In genomic region chr16:11386054-11386680, GRCh38 we compare ENCODE assay signal across 23 cellular contexts. TPM values are rescaled to one million over a fixed set of nuclear protein-coding genes. Genes with fewer than 3 reads are reported as not detected.
A peak's percentile ranks its signal among the peaks of the same experiment; 100 is the strongest.
DNase-seq lines count a peak whose midpoint lies in the region; ATAC-seq and TF ChIP-seq lines count a peak whose summit lies in the region.
"Had no signal": no experiment of that assay in that cellular context is flagged by ENCODE, and none has a peak within 500 bp of the region (broad histone marks: within the 10 kb centered on the region; RNA-seq: fewer than 3 reads in every experiment).

No MANE protein-coding gene starts in this region.

- intact Hi-C loops in gastrocnemius medialis (cut with DNase I; ENCODE audit: low total_unique reads) (no loop called here), left lung (cut with DNase I) (no loop called here)

- H3K36me3 Mint-ChIP-seq in nephron progenitor cell (ENCODE audit: low read depth): peaks cover 11% of the 10 kb centered on the region
- H3K36me3 Mint-ChIP-seq: activated CD8-positive, alpha-beta memory T cell treated with anti-CD3 and anti-CD28 coated beads, Interleukin-2, amount 10 ng/mL, durations not matched to agents 7 days and 5 days had no signal

- H3K27me3 ChIP-seq in gastrocnemius medialis (no peaks in the 10 kb centered on the region), left lung (peaks cover 0 to 5% of the 10 kb centered on the region in 2 donors)
- H3K27me3 ChIP-seq: ovary, testis, uterus had no signal

- H3K9me3 ChIP-seq in gastrocnemius medialis: no peaks in the 10 kb centered on the region
- no peaks in the 10 kb centered on the region for H3K9me3 ChIP-seq in left lung
- H3K9me3 ChIP-seq: ovary, testis, uterus had no signal

- H3K9me3 Mint-ChIP-seq in nephron progenitor cell: no peaks in the 10 kb centered on the region
- H3K9me3 Mint-ChIP-seq: activated naive CD8-positive, alpha-beta T cell treated with anti-CD3 and anti-CD28 coated beads, Interleukin-2, amount 10 ng/mL, durations not matched to agents 7 days and 5 days; CD4-positive, CD25-positive, alpha-beta regulatory T cell; natural killer cell treated with Interleukin-12 subunit alpha and Interleukin-12 subunit beta and Interleukin-15 and Interleukin-18, amount 100 ng/mL, for 72 hours had no signal

- H3K4me3 ChIP-seq in gastrocnemius medialis (no peak overlapping the region), left lung (no peak overlapping the region)
- H3K4me3 ChIP-seq: GM23248, ovary, testis, uterus had no signal

- H3K27ac Mint-ChIP-seq in nephron progenitor cell: peak overlapping the region; percentile 57
- H3K27ac Mint-ChIP-seq: activated CD8-positive, alpha-beta memory T cell treated with anti-CD3 and anti-CD28 coated beads, Interleukin-2, amount 10 ng/mL, durations not matched to agents 7 days and 5 days; activated naive CD8-positive, alpha-beta T cell treated with anti-CD3 and anti-CD28 coated beads, Interleukin-2, amount 10 ng/mL, durations not matched to agents 7 days and 5 days; CD4-positive, CD25-positive, alpha-beta regulatory T cell; natural killer cell treated with Interleukin-12 subunit alpha and Interleukin-12 subunit beta and Interleukin-15 and Interleukin-18, amount 100 ng/mL, for 72 hours; T-helper 17 cell had no signal

- H3K4me1 ChIP-seq in gastrocnemius medialis (peaks cover 0 to 5% of the 10 kb centered on the region in 2 donors), left lung (peaks cover 0 to 4% of the 10 kb centered on the region in 2 donors)
- H3K4me1 ChIP-seq: testis, uterus had no signal

- TF ChIP-seq CTCF in nephron progenitor cell (IDR thresholded peaks at IDR 0.05) (no peak), gastrocnemius medialis (IDR thresholded peaks at IDR 0.05 in 4 of 5, conservative IDR thresholded peaks at IDR 0.05 in 1 of 5) (no peak), left lung (IDR thresholded peaks at IDR 0.05) (no peak)

- DNase-seq in activated CD4-positive, alpha-beta T cell treated with anti-CD3 and anti-CD28 coated beads for 48 hours: peak; percentile 37
- DNase-seq in activated CD4-positive, alpha-beta T cell treated with anti-CD3 and anti-CD28 coated beads for 4 hours: no peak
- peak; percentile 27 for DNase-seq in stimulated activated CD4-positive, alpha-beta T cell treated with anti-CD3 and anti-CD28 coated beads, Interleukin-1b, Interleukin-23, amount 100 ng/mL, for 48 hours
- DNase-seq in stimulated activated CD4-positive, alpha-beta T cell treated with anti-CD3 and anti-CD28 coated beads, Interleukin-2, amount 100 ng/mL, for 48 hours: no peak
- DNase-seq in nephron progenitor cell: no peak
- no peak for DNase-seq in iPS-NIHi11 (ENCODE audit: low spot score)
- DNase-seq in gastrocnemius medialis: no peak
- DNase-seq in left lung: no peak
- DNase-seq: activated CD4-positive, CD25-positive, alpha-beta regulatory T cell treated with anti-CD3 and anti-CD28 coated beads, Interleukin-2, amount 50 U/mL, for 72 hours; activated CD8-positive, alpha-beta memory T cell treated with anti-CD3 and anti-CD28 coated beads, Interleukin-2, amount 10 ng/mL, durations not matched to agents 7 days and 5 days; activated naive CD8-positive, alpha-beta T cell treated with anti-CD3 and anti-CD28 coated beads, Interleukin-2, amount 10 ng/mL, durations not matched to agents 7 days and 5 days; CD4-positive, CD25-positive, alpha-beta regulatory T cell; NCI-H1436 treated with DMSO at 0.1 percent for 48 hours; NCI-H2107; ovary; small intestine; stimulated activated CD4-positive, alpha-beta T cell treated with anti-CD3 and anti-CD28 coated beads, Interleukin-4, amount 100 ng/mL, for 24 hours; stimulated activated naive CD4-positive, alpha-beta T cell; T-helper 17 cell; uterus had no signal

- H3K36me3 ChIP-seq in gastrocnemius medialis (no peaks in the 10 kb centered on the region), left lung (no peaks in the 10 kb centered on the region)
- H3K36me3 ChIP-seq: ovary, uterus had no signal

- H3K4me1 Mint-ChIP-seq in nephron progenitor cell: peaks cover 32% of the 10 kb centered on the region

- H3K27ac ChIP-seq in gastrocnemius medialis: no peak overlapping the region
- H3K27ac ChIP-seq in left lung: no peak overlapping the region
- H3K27ac ChIP-seq: GM23248, ovary, testis, uterus had no signal

- H3K4me3 Mint-ChIP-seq in nephron progenitor cell: no peak overlapping the region
- H3K4me3 Mint-ChIP-seq: activated CD8-positive, alpha-beta memory T cell treated with anti-CD3 and anti-CD28 coated beads, Interleukin-2, amount 10 ng/mL, durations not matched to agents 7 days and 5 days; activated naive CD8-positive, alpha-beta T cell treated with anti-CD3 and anti-CD28 coated beads, Interleukin-2, amount 10 ng/mL, durations not matched to agents 7 days and 5 days; CD4-positive, CD25-positive, alpha-beta regulatory T cell; natural killer cell treated with Interleukin-12 subunit alpha and Interleukin-12 subunit beta and Interleukin-15 and Interleukin-18, amount 100 ng/mL, for 72 hours; T-helper 17 cell had no signal

- H3K27me3 Mint-ChIP-seq in nephron progenitor cell (ENCODE audit: low read depth, poor library complexity): peaks cover 18% of the 10 kb centered on the region
- H3K27me3 Mint-ChIP-seq: activated CD8-positive, alpha-beta memory T cell treated with anti-CD3 and anti-CD28 coated beads, Interleukin-2, amount 10 ng/mL, durations not matched to agents 7 days and 5 days; activated naive CD8-positive, alpha-beta T cell treated with anti-CD3 and anti-CD28 coated beads, Interleukin-2, amount 10 ng/mL, durations not matched to agents 7 days and 5 days; CD4-positive, CD25-positive, alpha-beta regulatory T cell; natural killer cell treated with Interleukin-12 subunit alpha and Interleukin-12 subunit beta and Interleukin-15 and Interleukin-18, amount 100 ng/mL, for 72 hours had no signal

- ATAC-seq in gastrocnemius medialis (no peak), left lung (no peak)
- ATAC-seq: activated CD8-positive, alpha-beta memory T cell treated with anti-CD3 and anti-CD28 coated beads, Interleukin-2, amount 10 ng/mL, durations not matched to agents 7 days and 5 days; T-helper 17 cell had no signal

- no peak for TF ChIP-seq POLR2A in gastrocnemius medialis (IDR thresholded peaks at IDR 0.05)

- in situ Hi-C loops in gastrocnemius medialis (cut with MboI; ENCODE audit: low sequenced_read_pairs in 4 of 4): loop anchor here in 3 of 4 donors (25.0 kb wide), 2 partner anchors 426 to 676 kb away; no protein-coding TSS in a partner anchor

RNA-seq across cellular contexts. Expression of gene RMI2, which starts 40.9 kb away (rescaled TPM):
- total RNA-seq in gastrocnemius medialis (under 1 TPM in 2 of 4 donors, not detected in 2; 0.44 to 0.49 TPM), left lung (10 to 100 TPM in 1 of 2 donors, 1 to 10 TPM in 1; 9.6 to 14.1 TPM)

Comparison
In these comparisons a context has a peak if more than half of its experiments do, and no peak if none do; other contexts are left out.
1. DNase-seq: peak in activated CD4-positive, alpha-beta T cell treated with anti-CD3 and anti-CD28 coated beads for 48 hours (single experiment) and stimulated activated CD4-positive, alpha-beta T cell treated with anti-CD3 and anti-CD28 coated beads, Interleukin-1b, Interleukin-23, amount 100 ng/mL, for 48 hours (single experiment); none in activated CD4-positive, alpha-beta T cell treated with anti-CD3 and anti-CD28 coated beads for 4 hours (0 of 2), stimulated activated CD4-positive, alpha-beta T cell treated with anti-CD3 and anti-CD28 coated beads, Interleukin-2, amount 100 ng/mL, for 48 hours (0 of 2), nephron progenitor cell (single experiment), iPS-NIHi11 (single experiment), gastrocnemius medialis (0 of 2) and left lung (0 of 2).
2. RNA of gene RMI2, which starts 40.9 kb away (total RNA-seq): 9.6 to 14.1 TPM in left lung; 0.44 to 0.49 TPM in gastrocnemius medialis; every median in the first group is over 4 times any median in the second.